ENCODE assay signal across 8 cellular contexts in genomic region chr11:6681949-6682348, GRCh38. TPM values are rescaled to one million over a fixed set of nuclear protein-coding genes. Genes with fewer than 3 reads are reported as not detected.
DNase-seq lines count a peak whose midpoint lies in the region; ATAC-seq lines count a peak whose summit lies in the region.

No MANE protein-coding gene starts in this region.

- DNase-seq in H7 (no peak), T-cell (no peak), glomerular visceral epithelial cell (ENCODE audit: extremely low spot score) (peak; percentile 17), NCI-H2081 treated with DMSO at 0.1 percent for 48 hours (lab: John Stamatoyannopoulos, UW) (no peak), SHP77 treated with DMSO at 0.1 percent for 48 hours (lab: John Stamatoyannopoulos, UW) (no peak), hippocampal formation (lab: John Stamatoyannopoulos, UW) (no peak)
- DNase-seq in stimulated activated effector memory CD8-positive, alpha-beta T cell treated with anti-CD3 and anti-CD28 coated beads, Interleukin-12 subunit alpha, Interleukin-12 subunit beta, amount 100 ng/mL, for 72 hours (ENCODE audit: low spot score in 2 of 2): no peak
- DNase-seq in activated CD4-positive, CD25-positive, alpha-beta regulatory T cell (lab: John Stamatoyannopoulos, UW): no peak

- ATAC-seq in T-cell (replicated peaks in 1 of 4): no peak
- no peak for ATAC-seq in stimulated activated effector memory CD8-positive, alpha-beta T cell treated with anti-CD3 and anti-CD28 coated beads, Interleukin-12 subunit alpha, Interleukin-12 subunit beta, amount 100 ng/mL, for 72 hours

- peaks cover 29 to 50% (median 32%) of the 10 kb centered on the region in 3 donors for H3K4me1 Mint-ChIP-seq in T-cell
- H3K4me1 Mint-ChIP-seq in stimulated activated effector memory CD8-positive, alpha-beta T cell treated with anti-CD3 and anti-CD28 coated beads, Interleukin-12 subunit alpha, Interleukin-12 subunit beta, amount 100 ng/mL, for 72 hours: peaks cover 40% of the 10 kb centered on the region

- POLR2A ChIA-PET in T-cell (lab: Charles Lee): no interaction called here

- H3K4me3 Mint-ChIP-seq in T-cell: peak overlapping the region; percentile 96 to 100 (median 98)
- peak overlapping the region; percentile 99 for H3K4me3 Mint-ChIP-seq in stimulated activated effector memory CD8-positive, alpha-beta T cell treated with anti-CD3 and anti-CD28 coated beads, Interleukin-12 subunit alpha, Interleukin-12 subunit beta, amount 100 ng/mL, for 72 hours

- H3K4me3 ChIP-seq in H7 (ENCODE audit: insufficient read depth, low read depth, low read length): peak overlapping the region; percentile 97

- peaks cover 13% of the 10 kb centered on the region for H3K36me3 ChIP-seq in H7 (replicated peaks; ENCODE audit: control insufficient read depth, insufficient read depth, low read length)

- no peaks in the 10 kb centered on the region for H3K27me3 Mint-ChIP-seq in T-cell

- CTCF ChIA-PET in T-cell (lab: Charles Lee): interaction anchor here (1.0 to 3.3 kb wide), 6 partner anchors 10 to 238 kb away, joined by 3 to 37 read pairs (median 6); partner anchors contain the start of gene TPP1 (in 1 of the 2)

- H3K27me3 ChIP-seq in H7 (ENCODE audit: control insufficient read depth, insufficient read depth, low read length): no peaks in the 10 kb centered on the region

- peaks cover 17% of the 10 kb centered on the region for H3K36me3 Mint-ChIP-seq in T-cell
- H3K36me3 Mint-ChIP-seq in stimulated activated effector memory CD8-positive, alpha-beta T cell treated with anti-CD3 and anti-CD28 coated beads, Interleukin-12 subunit alpha, Interleukin-12 subunit beta, amount 100 ng/mL, for 72 hours: peaks cover 57% of the 10 kb centered on the region

- peak overlapping the region; percentile 99 to 100 for H3K27ac Mint-ChIP-seq in T-cell
- peak overlapping the region; percentile 99 for H3K27ac Mint-ChIP-seq in stimulated activated effector memory CD8-positive, alpha-beta T cell treated with anti-CD3 and anti-CD28 coated beads, Interleukin-12 subunit alpha, Interleukin-12 subunit beta, amount 100 ng/mL, for 72 hours

- no peaks in the 10 kb centered on the region for H3K9me3 Mint-ChIP-seq in T-cell
- H3K9me3 Mint-ChIP-seq in stimulated activated effector memory CD8-positive, alpha-beta T cell treated with anti-CD3 and anti-CD28 coated beads, Interleukin-12 subunit alpha, Interleukin-12 subunit beta, amount 100 ng/mL, for 72 hours: no peaks in the 10 kb centered on the region

RNA-seq across cellular contexts. Expression of gene MRPL17, which starts 1.2 kb away (rescaled TPM):
- total RNA-seq in H7 (2014; rRNA removed; shearing (Covaris generic)): 72.9 and 110 TPM in 2 replicates
- 10 to 100 TPM; 12.1 to 33.1 (median 30.2) TPM for total RNA-seq in T-cell

RNA-seq across cellular contexts. Expression of gene DCHS1, which starts 26.3 kb away (rescaled TPM):
- 15.7 and 16.8 TPM in 2 replicates for total RNA-seq in H7 (2014; rRNA removed; shearing (Covaris generic))
- total RNA-seq in T-cell: 10 to 100 TPM in 3 of 5 donors, 1 to 10 TPM in 2; 4.9 to 14.8 (median 10.4) TPM
